ENCODE assay signal across 1 cellular context in the genomic region with DNA sequence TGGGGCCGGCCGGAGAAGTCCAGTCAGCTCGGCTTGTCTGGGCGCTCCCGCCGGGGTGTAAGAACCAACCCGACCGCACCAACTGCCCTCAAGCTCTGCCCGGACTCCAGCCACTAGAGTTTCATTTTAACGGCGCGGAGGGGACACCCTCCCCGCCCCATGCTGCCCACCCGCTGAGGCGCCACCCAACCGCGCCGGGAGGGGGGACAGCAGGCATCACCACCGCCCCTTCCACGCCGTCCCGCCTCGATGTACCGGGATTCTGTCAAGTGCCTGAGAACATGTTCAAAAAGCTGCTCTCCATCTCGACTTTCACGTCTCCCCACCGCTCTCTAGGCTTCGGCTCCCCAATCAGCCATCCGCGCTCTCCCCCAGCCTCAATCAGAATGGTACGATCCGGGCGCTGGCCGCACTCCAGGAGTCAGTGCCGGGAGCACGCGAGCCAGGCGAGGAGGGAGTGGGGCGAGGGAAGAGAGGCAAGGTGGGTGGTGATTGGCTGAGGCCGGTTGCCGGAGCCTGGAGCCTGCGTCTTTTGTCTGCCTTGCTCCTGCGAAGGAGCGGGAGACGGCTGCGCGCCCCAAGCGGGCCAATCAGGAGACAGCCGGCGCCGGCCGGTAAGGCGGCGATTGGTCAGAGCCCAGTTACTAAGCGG.
A peak's percentile ranks its signal among the peaks of the same experiment; 100 is the strongest.
TF ChIP-seq lines count a peak whose summit lies in the region.

A gene (minus strand): TSS at position 101 of the 652 bp plus-strand sequence. CDS start 677 bp downstream, outside the sequence.

TF ChIP-seq in K562, 482 proteins besides CTCF, POLR2A, EP300 and RAD21 (continued from another document):
- TF ChIP-seq, protein P1, sequence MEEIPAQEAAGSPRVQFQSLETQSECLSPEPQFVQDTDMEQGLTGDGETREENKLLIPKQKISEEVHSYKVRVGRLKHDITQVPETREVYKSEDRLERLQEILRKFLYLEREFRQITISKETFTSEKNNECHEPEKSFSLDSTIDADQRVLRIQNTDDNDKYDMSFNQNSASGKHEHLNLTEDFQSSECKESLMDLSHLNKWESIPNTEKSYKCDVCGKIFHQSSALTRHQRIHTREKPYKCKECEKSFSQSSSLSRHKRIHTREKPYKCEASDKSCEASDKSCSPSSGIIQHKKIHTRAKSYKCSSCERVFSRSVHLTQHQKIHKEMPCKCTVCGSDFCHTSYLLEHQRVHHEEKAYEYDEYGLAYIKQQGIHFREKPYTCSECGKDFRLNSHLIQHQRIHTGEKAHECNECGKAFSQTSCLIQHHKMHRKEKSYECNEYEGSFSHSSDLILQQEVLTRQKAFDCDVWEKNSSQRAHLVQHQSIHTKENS (CRISPR knock-in tag; IDR thresholded peaks at IDR 0.05), result no peak
- TF ChIP-seq, protein P2, sequence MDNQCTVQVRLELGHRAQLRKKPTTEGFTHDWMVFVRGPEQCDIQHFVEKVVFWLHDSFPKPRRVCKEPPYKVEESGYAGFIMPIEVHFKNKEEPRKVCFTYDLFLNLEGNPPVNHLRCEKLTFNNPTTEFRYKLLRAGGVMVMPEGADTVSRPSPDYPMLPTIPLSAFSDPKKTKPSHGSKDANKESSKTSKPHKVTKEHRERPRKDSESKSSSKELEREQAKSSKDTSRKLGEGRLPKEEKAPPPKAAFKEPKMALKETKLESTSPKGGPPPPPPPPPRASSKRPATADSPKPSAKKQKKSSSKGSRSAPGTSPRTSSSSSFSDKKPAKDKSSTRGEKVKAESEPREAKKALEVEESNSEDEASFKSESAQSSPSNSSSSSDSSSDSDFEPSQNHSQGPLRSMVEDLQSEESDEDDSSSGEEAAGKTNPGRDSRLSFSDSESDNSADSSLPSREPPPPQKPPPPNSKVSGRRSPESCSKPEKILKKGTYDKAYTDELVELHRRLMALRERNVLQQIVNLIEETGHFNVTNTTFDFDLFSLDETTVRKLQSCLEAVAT (IDR thresholded peaks at IDR 0.05), result peak; percentile 5 to 82; a peak in 1 of 4 replicates
- TF ChIP-seq, protein P3, sequence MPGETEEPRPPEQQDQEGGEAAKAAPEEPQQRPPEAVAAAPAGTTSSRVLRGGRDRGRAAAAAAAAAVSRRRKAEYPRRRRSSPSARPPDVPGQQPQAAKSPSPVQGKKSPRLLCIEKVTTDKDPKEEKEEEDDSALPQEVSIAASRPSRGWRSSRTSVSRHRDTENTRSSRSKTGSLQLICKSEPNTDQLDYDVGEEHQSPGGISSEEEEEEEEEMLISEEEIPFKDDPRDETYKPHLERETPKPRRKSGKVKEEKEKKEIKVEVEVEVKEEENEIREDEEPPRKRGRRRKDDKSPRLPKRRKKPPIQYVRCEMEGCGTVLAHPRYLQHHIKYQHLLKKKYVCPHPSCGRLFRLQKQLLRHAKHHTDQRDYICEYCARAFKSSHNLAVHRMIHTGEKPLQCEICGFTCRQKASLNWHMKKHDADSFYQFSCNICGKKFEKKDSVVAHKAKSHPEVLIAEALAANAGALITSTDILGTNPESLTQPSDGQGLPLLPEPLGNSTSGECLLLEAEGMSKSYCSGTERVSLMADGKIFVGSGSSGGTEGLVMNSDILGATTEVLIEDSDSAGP (CRISPR knock-in tag; IDR thresholded peaks at IDR 0.05), result no peak; the same call in 1 of the 2 replicates
TF ChIP-seq in K562: peak in this region for 227.
